Comparison of ENCODE assay signal across 29 cellular contexts in the genomic region with DNA sequence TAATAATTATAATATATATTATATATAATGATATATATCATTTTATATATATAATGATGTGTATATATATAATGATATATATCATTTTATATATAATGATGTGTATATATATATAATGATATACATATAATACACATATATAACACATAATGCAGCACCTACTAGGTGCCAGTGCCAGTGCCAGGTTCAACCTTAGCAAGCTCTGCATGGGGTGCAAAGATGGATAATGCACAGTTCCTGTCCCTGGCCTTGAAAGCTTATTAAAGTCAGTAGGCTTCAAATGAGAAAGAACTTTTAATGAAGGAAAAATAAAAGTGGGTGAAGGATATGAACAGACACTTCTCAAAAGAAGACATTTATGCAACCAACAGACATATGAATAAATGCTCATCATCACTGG.
"Had no signal": no experiment of that assay in that cellular context is flagged by ENCODE, and none has a peak within 500 bp of the region (broad histone marks: within the 10 kb centered on the region; RNA-seq: fewer than 3 reads in every experiment).

No MANE protein-coding gene starts in this region.

- H3K4me3 Mint-ChIP-seq: activated naive CD8-positive, alpha-beta T cell treated with anti-CD3 and anti-CD28 coated beads for 36 hours; activated T-cell treated with anti-CD3 and anti-CD28 coated beads, Interleukin-2, amount 50 U/mL, for 4 hours; activated T-helper 1 cell treated with anti-CD3 and anti-CD28 coated beads, Interleukin-12 subunit alpha, Interleukin-12 subunit beta, Interleukin-2, Interleukin-4 antibody, amounts not matched to agents 30 ng/mL and 10 ng/mL and 1 ng/mL, durations not matched to agents 14 hours and 24 hours and 36 hours had no signal

- ATAC-seq: activated T-cell treated with anti-CD3 and anti-CD28 coated beads, Interleukin-2, amount 50 U/mL, for 4 hours; K562; PC-3 had no signal

- H3K27me3 Mint-ChIP-seq: activated naive CD8-positive, alpha-beta T cell treated with anti-CD3 and anti-CD28 coated beads for 36 hours had no signal

- DNase-seq: activated CD4-positive, alpha-beta T cell treated with anti-CD3 and anti-CD28 coated beads for 1 hour; activated CD4-positive, CD25-positive, alpha-beta regulatory T cell; activated CD8-positive, alpha-beta memory T cell treated with anti-CD3 and anti-CD28 coated beads, Interleukin-2, amount 50 U/mL, for 4 hours; activated gamma-delta T cell treated with Interleukin-2 at 50 U/mL for 16 hours; activated naive CD4-positive, alpha-beta T cell treated with anti-CD3 and anti-CD28 coated beads, Interleukin-2, amount 50 U/mL, for 16 hours; activated naive CD8-positive, alpha-beta T cell treated with anti-CD3 and anti-CD28 coated beads for 36 hours; activated T-cell treated with anti-CD3 and anti-CD28 coated beads for 4 hours; activated T-cell treated with anti-CD3 and anti-CD28 coated beads, Interleukin-2, amount 50 U/mL, for 4 hours; amniotic stem cell; aorta; brain microvascular endothelial cell; central memory CD4-positive, alpha-beta T cell; IMR-90; Karpas-422; NCI-H1105; NCI-H1417 treated with DMSO at 0.1 percent for 48 hours; NCI-H187 treated with DMSO at 0.1 percent for 48 hours; NCI-H345; NCI-H524 treated with DMSO at 0.1 percent for 48 hours; PC-3; Peyer's patch; RPMI8226; SHP77 treated with DMSO at 0.1 percent for 48 hours; SK-N-SH; SW 1271; T-helper 1 cell; T-helper 9 cell had no signal

- H3K27ac Mint-ChIP-seq: activated naive CD8-positive, alpha-beta T cell treated with anti-CD3 and anti-CD28 coated beads for 36 hours; activated T-helper 1 cell treated with anti-CD3 and anti-CD28 coated beads, Interleukin-12 subunit alpha, Interleukin-12 subunit beta, Interleukin-2, Interleukin-4 antibody, amounts not matched to agents 30 ng/mL and 10 ng/mL and 1 ng/mL, durations not matched to agents 14 hours and 24 hours and 36 hours had no signal

- H3K9me3 Mint-ChIP-seq: activated T-cell treated with anti-CD3 and anti-CD28 coated beads, Interleukin-2, amount 50 U/mL, for 4 hours; activated T-helper 1 cell treated with anti-CD3 and anti-CD28 coated beads, Interleukin-12 subunit alpha, Interleukin-12 subunit beta, Interleukin-2, Interleukin-4 antibody, amounts not matched to agents 30 ng/mL and 10 ng/mL and 1 ng/mL, durations not matched to agents 14 hours and 24 hours and 36 hours had no signal
